13 cellular contexts compared by ENCODE assay signal in the genomic region with DNA sequence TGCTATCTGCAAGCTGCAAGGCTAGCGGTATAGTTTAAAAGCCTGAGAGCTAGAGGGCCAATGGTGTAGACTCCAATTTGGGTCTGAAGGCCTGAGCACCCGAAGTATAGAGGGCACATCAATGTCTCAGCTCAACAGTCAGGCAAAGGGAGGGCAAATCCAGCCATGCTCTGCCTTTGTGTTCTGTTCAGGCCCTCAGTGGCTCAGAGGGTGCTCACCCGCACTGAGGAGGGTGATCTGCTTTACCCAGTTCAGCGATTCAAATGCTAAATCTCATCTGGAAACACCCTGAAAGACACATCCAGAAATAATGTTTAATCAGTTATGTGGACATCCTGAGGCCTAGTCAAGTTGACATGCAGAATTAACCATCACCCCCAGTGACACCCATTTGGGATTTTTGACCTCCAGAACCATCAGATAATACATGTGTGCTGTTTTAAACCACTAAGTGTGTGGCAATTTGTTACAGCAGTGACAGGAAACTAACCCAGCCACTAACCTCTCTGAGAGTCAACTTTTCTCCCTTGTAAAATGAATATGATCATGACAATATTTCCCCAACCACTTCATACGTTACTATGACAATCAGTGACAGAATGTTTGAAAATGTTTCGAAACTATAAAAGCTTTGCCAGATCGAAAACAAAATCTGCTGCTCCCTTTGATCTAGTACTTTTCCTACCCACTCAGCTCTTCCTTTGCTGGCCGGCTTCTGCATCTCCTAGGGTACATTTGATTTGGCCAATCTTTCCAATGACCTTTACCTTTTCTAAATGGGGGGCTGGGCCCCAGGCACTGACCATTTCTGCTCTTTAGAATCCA. TPM values are rescaled to one million over a fixed set of nuclear protein-coding genes. Genes with fewer than 3 reads are reported as not detected.
DNase-seq lines count a peak whose midpoint lies in the region; ATAC-seq, FAIRE-seq and TF ChIP-seq lines count a peak whose summit lies in the region.
"Had no signal": no experiment of that assay in that cellular context is flagged by ENCODE, and none has a peak within 500 bp of the region (broad histone marks: within the 10 kb centered on the region; RNA-seq: fewer than 3 reads in every experiment).

No MANE protein-coding gene starts in this region.

- DNase-seq in NCI-H82 (lab: John Stamatoyannopoulos, UW) (peak; percentile 21), NCI-H82 treated with DMSO at 0.1 percent for 48 hours (lab: John Stamatoyannopoulos, UW; ENCODE audit: unreplicated experiment) (no peak), astrocyte (ENCODE audit: low read depth) (no peak), midbrain (lab: John Stamatoyannopoulos, UW) (no peak), SW480 (ENCODE audit: low spot score) (no peak)
- peak; percentile 39 for DNase-seq in stimulated activated CD8-positive, alpha-beta memory T cell treated with anti-CD3 and anti-CD28 coated beads, Interleukin-4, amount 100 ng/mL, for 48 hours
- DNase-seq: caudate nucleus, NCI-H2171 had no signal

- no peaks in the 10 kb centered on the region for H3K4me1 ChIP-seq in astrocyte (ENCODE audit: insufficient read depth, low read length)
- H3K4me1 ChIP-seq: tibial nerve had no signal

- no peak overlapping the region for H3K9ac ChIP-seq in astrocyte (ENCODE audit: low read length)

- no peak overlapping the region for H2AFZ ChIP-seq in astrocyte (ENCODE audit: low read depth, low read length)

- no peaks in the 10 kb centered on the region for H4K20me1 ChIP-seq in astrocyte (ENCODE audit: insufficient read depth, low read length)

- H3K27ac ChIP-seq in astrocyte (ENCODE audit: low read depth, low read length), result no peak overlapping the region
- H3K27ac ChIP-seq: 22Rv1, tibial nerve had no signal

- peak overlapping the region; percentile 98 for H3K27ac Mint-ChIP-seq in T-helper 1 cell treated with Interleukin-12 subunit alpha and Interleukin-12 subunit beta and Interleukin-4 antibody, amounts not matched to agents 30 μg/mL and 1 μg/mL, for 36 hours
- no peak overlapping the region for H3K27ac Mint-ChIP-seq in astrocyte (ENCODE audit: unreplicated experiment)

- no peak overlapping the region for H3K4me2 ChIP-seq in astrocyte (ENCODE audit: low read length)

- no peak for TF ChIP-seq CTCF in astrocyte (IDR thresholded peaks at IDR 0.05; ENCODE audit: insufficient read depth, low read depth, low read length)

- H3K4me1 Mint-ChIP-seq in T-helper 1 cell treated with Interleukin-12 subunit alpha and Interleukin-12 subunit beta and Interleukin-4 antibody, amounts not matched to agents 30 μg/mL and 1 μg/mL, for 36 hours (ENCODE audit: low read depth), result peaks cover 11% of the 10 kb centered on the region
- H3K4me1 Mint-ChIP-seq in astrocyte (ENCODE audit: low read depth, unreplicated experiment), result no peaks in the 10 kb centered on the region

- H3K36me3 Mint-ChIP-seq in T-helper 1 cell treated with Interleukin-12 subunit alpha and Interleukin-12 subunit beta and Interleukin-4 antibody, amounts not matched to agents 30 μg/mL and 1 μg/mL, for 36 hours (ENCODE audit: low read depth), result no peaks in the 10 kb centered on the region
- no peaks in the 10 kb centered on the region for H3K36me3 Mint-ChIP-seq in astrocyte (ENCODE audit: low read depth, unreplicated experiment)

- no peaks in the 10 kb centered on the region for H3K9me3 Mint-ChIP-seq in T-helper 1 cell treated with Interleukin-12 subunit alpha and Interleukin-12 subunit beta and Interleukin-4 antibody, amounts not matched to agents 30 μg/mL and 1 μg/mL, for 36 hours
- no peaks in the 10 kb centered on the region for H3K9me3 Mint-ChIP-seq in astrocyte (ENCODE audit: unreplicated experiment)

- ATAC-seq in GM21515 (IDR thresholded peaks at IDR 0.05; ENCODE audit: unreplicated experiment), result no peak

- no peaks in the 10 kb centered on the region for H3K9me3 ChIP-seq in astrocyte (ENCODE audit: insufficient read depth, low read depth, low read length)
- H3K9me3 ChIP-seq: tibial nerve had no signal

- no peaks in the 10 kb centered on the region for H3K27me3 ChIP-seq in astrocyte (ENCODE audit: insufficient read depth, low read length)
- H3K27me3 ChIP-seq: tibial nerve had no signal

- H3K79me2 ChIP-seq in astrocyte (ENCODE audit: insufficient read depth, low read length), result no peaks in the 10 kb centered on the region

- H3K36me3 ChIP-seq in astrocyte (ENCODE audit: insufficient read depth, low read length), result no peaks in the 10 kb centered on the region
- H3K36me3 ChIP-seq: tibial nerve had no signal

- no peak overlapping the region for H3K4me3 ChIP-seq in astrocyte (ENCODE audit: insufficient read depth, low read depth, low read length)
- H3K4me3 ChIP-seq: tibial nerve had no signal

- FAIRE-seq in astrocyte (lab: Jason Lieb, UNC), result peak; percentile 23
- FAIRE-seq: keratinocyte had no signal

- H3K4me3 Mint-ChIP-seq in T-helper 1 cell treated with Interleukin-12 subunit alpha and Interleukin-12 subunit beta and Interleukin-4 antibody, amounts not matched to agents 30 μg/mL and 1 μg/mL, for 36 hours, result peak overlapping the region; percentile 34
- no peak overlapping the region for H3K4me3 Mint-ChIP-seq in astrocyte (ENCODE audit: unreplicated experiment)

- no peaks in the 10 kb centered on the region for H3K27me3 Mint-ChIP-seq in T-helper 1 cell treated with Interleukin-12 subunit alpha and Interleukin-12 subunit beta and Interleukin-4 antibody, amounts not matched to agents 30 μg/mL and 1 μg/mL, for 36 hours (ENCODE audit: low read depth)
- no peaks in the 10 kb centered on the region for H3K27me3 Mint-ChIP-seq in astrocyte (ENCODE audit: low read depth, unreplicated experiment)

RNA-seq across cellular contexts. Expression of gene TBL1X, which starts 8.4 kb away (rescaled TPM):
- total RNA-seq in astrocyte, result 22.3 and 26.4 TPM in 2 replicates

Comparison
In these comparisons a context has a peak if more than half of its experiments do, and no peak if none do; other contexts are left out.
1. DNase-seq: peak in NCI-H82 (single experiment) and stimulated activated CD8-positive, alpha-beta memory T cell treated with anti-CD3 and anti-CD28 coated beads, Interleukin-4, amount 100 ng/mL, for 48 hours (single experiment); none in NCI-H82 treated with DMSO at 0.1 percent for 48 hours (single experiment), astrocyte (single experiment), midbrain (single experiment) and SW480 (single experiment).